ENCODE assay signal across 8 cellular contexts in genomic region chr5:61333351-61334223, GRCh38. TPM values are rescaled to one million over a fixed set of nuclear protein-coding genes. Genes with fewer than 3 reads are reported as not detected.
A peak's percentile ranks its signal among the peaks of the same experiment; 100 is the strongest.
DNase-seq lines count a peak whose midpoint lies in the region; ATAC-seq, FAIRE-seq and TF ChIP-seq lines count a peak whose summit lies in the region.

No MANE protein-coding gene starts in this region.

- peak overlapping the region; percentile 48 to 70 for H3K27ac Mint-ChIP-seq in T-cell
- H3K27ac Mint-ChIP-seq in immature natural killer cell, result peak overlapping the region; percentile 33 to 71 (median 38)

- no peaks in the 10 kb centered on the region for H3K9me3 ChIP-seq in BE2C

- POLR2A ChIA-PET in T-cell (lab: Charles Lee), result interaction anchor here (0.6 to 1.0 kb wide), 2 partner anchors 33 to 75 kb away, joined by 3 to 4 read pairs; no protein-coding TSS in a partner anchor

- H3K36me3 ChIP-seq in BE2C (no peaks in the 10 kb centered on the region), bronchial epithelial cell (ENCODE audit: control insufficient read depth, insufficient read depth, low read length) (no peaks in the 10 kb centered on the region)

- H3K36me3 Mint-ChIP-seq in T-cell, result peaks cover 14% of the 10 kb centered on the region
- H3K36me3 Mint-ChIP-seq in immature natural killer cell, result no peaks in the 10 kb centered on the region

- DNase-seq in BE2C (peak; percentile 53), HCEC 1CT (peak; percentile 42), T-cell (peak in 16 of 34 experiments; percentile 4 to 44 (median 18)), bronchial epithelial cell (ENCODE audit: low read depth) (no peak), immature natural killer cell (peak; percentile 42 to 52 (median 50))
- DNase-seq in stimulated activated CD4-positive, alpha-beta T cell treated with anti-CD3 and anti-CD28 coated beads, Interleukin-2, amount 100 ng/mL, for 24 hours, result peak; percentile 24 to 30

- peaks cover 0 to 10% of the 10 kb centered on the region in 2 donors for H3K27me3 Mint-ChIP-seq in T-cell
- peaks cover 21 to 38% (median 33%) of the 10 kb centered on the region in 3 donors for H3K27me3 Mint-ChIP-seq in immature natural killer cell (ENCODE audit: low read depth in 3 of 3)

- H3K27me3 ChIP-seq in BE2C (no peaks in the 10 kb centered on the region), bronchial epithelial cell (ENCODE audit: control insufficient read depth, insufficient read depth, low read length) (no peaks in the 10 kb centered on the region)

- no peak for TF ChIP-seq CTCF in BE2C (IDR thresholded peaks at IDR 0.05; ENCODE audit: low read depth, low read length)
- TF ChIP-seq CTCF in bronchial epithelial cell (IDR thresholded peaks at IDR 0.05; ENCODE audit: insufficient read depth, low read length, severe bottlenecking), result no peak

- H3K4me1 ChIP-seq in BE2C, result no peaks in the 10 kb centered on the region

- H3K4me3 Mint-ChIP-seq in T-cell, result peak overlapping the region; percentile 84 to 95 (median 85)
- H3K4me3 Mint-ChIP-seq in immature natural killer cell, result peak overlapping the region; percentile 79 to 94 (median 87)

- FAIRE-seq in bronchial epithelial cell (lab: Jason Lieb, UNC), result no peak

- H3K4me1 Mint-ChIP-seq in T-cell (peaks cover 44 to 55% (median 45%) of the 10 kb centered on the region in 3 donors), immature natural killer cell (peaks cover 22 to 37% of the 10 kb centered on the region in 2 donors)

- H3K4me3 ChIP-seq in BE2C (ENCODE audit: low read depth, low read length) (peak overlapping the region; percentile 84), bronchial epithelial cell (ENCODE audit: low read depth, low read length) (peak overlapping the region; percentile 93)

- CTCF ChIA-PET in T-cell (lab: Charles Lee), result interaction anchor here (0.5 to 0.6 kb wide), 2 partner anchors 51 to 361 kb away, joined by 3 to 4 read pairs; no protein-coding TSS in a partner anchor

- no peaks in the 10 kb centered on the region for H3K9me3 Mint-ChIP-seq in T-cell
- H3K9me3 Mint-ChIP-seq in immature natural killer cell, result no peaks in the 10 kb centered on the region

- ATAC-seq in T-cell (replicated peaks in 1 of 4), result no peak
- ATAC-seq in GM19452 (IDR thresholded peaks at IDR 0.05; ENCODE audit: unreplicated experiment), result no peak
- ATAC-seq in HG02970 (IDR thresholded peaks at IDR 0.05; ENCODE audit: low FRiP score, unreplicated experiment), result no peak

RNA-seq across cellular contexts. Expression of gene ZSWIM6, which starts 1.5 kb away (rescaled TPM):
- polyA plus RNA-seq in BE2C (2012; ENCODE audit: insufficient read depth, insufficient read length, low read depth), result 7.5 TPM
- total RNA-seq in T-cell (10 to 100 TPM in 3 of 5 donors, 1 to 10 TPM in 2; 8.3 to 11.3 (median 10.1) TPM), bronchial epithelial cell (5.6 and 5.8 TPM in 2 replicates)
- under 1 TPM; 0.40 to 0.76 (median 0.43) TPM for polyA plus RNA-seq in immature natural killer cell
